Comparison of ENCODE assay signal across 35 cellular contexts in the genomic region with DNA sequence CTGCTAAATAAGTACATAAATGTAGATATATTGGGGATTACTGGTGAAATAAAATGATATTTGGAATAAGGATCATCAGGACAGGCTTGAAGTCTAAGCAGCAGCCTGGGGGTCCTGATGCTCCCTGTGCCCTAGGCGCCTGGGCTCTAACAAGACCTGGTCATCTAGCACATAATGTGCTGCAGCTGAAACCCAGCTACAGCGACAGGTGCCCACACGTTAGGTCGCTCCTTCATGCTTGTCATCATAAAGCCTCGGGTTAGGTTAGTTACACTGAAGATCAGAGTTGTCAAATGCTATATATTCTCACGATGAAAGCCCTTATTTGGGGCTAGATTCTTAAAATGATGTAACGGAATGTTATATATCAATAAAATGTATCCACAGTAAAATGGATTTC.
"Had no signal": no experiment of that assay in that cellular context is flagged by ENCODE, and none has a peak within 500 bp of the region (broad histone marks: within the 10 kb centered on the region; RNA-seq: fewer than 3 reads in every experiment).

No MANE protein-coding gene starts in this region.

- H3K9me3 Mint-ChIP-seq: activated CD4-positive, alpha-beta memory T cell treated with anti-CD3 and anti-CD28 coated beads, Interleukin-2, amount 10 ng/mL, durations not matched to agents 7 days and 5 days; activated CD4-positive, alpha-beta T cell treated with anti-CD3 and anti-CD28 coated beads, Interleukin-2, amount 10 ng/mL, durations not matched to agents 7 days and 5 days; activated naive CD4-positive, alpha-beta T cell treated with anti-CD3 and anti-CD28 coated beads, Interleukin-2, amount 10 ng/mL, durations not matched to agents 7 days and 5 days; activated naive CD4-positive, alpha-beta T cell treated with anti-CD3 and anti-CD28 coated beads, Interleukin-2, amount 50 U/mL, for 24 hours; activated naive CD8-positive, alpha-beta T cell treated with anti-CD3 and anti-CD28 coated beads, Interleukin-2, amount 10 ng/mL, durations not matched to agents 7 days and 5 days; activated naive CD8-positive, alpha-beta T cell treated with anti-CD3 and anti-CD28 coated beads, Interleukin-2, amount 50 U/mL, for 24 hours; activated T-cell treated with anti-CD3 and anti-CD28 coated beads, Interleukin-2, amount 50 U/mL, for 24 hours; activated T-helper 2 cell treated with anti-CD3 and anti-CD28 coated beads, Interferon-gamma antibody, Interleukin-2, Interleukin-4, amounts not matched to agents 10 μg/mL and 5 μg/mL and 100 μg/mL, durations not matched to agents 14 hours and 24 hours and 36 hours; brain; central memory CD8-positive, alpha-beta T cell; T-helper 2 cell treated with Interferon-gamma antibody and Interleukin-4, amounts not matched to agents 5 μg/mL and 100 μg/mL, for 36 hours had no signal

- ATAC-seq: activated CD4-positive, alpha-beta T cell treated with anti-CD3 and anti-CD28 coated beads for 36 hours; activated CD4-positive, CD25-positive, alpha-beta regulatory T cell treated with anti-CD3 and anti-CD28 coated beads, Interleukin-2, amount 50 U/mL, for 24 hours; activated CD8-positive, alpha-beta memory T cell treated with anti-CD3 and anti-CD28 coated beads, Interleukin-2, amount 10 ng/mL, durations not matched to agents 7 days and 5 days; activated CD8-positive, alpha-beta T cell treated with anti-CD3 and anti-CD28 coated beads, Interleukin-2, amount 10 ng/mL, durations not matched to agents 7 days and 5 days; activated naive CD8-positive, alpha-beta T cell treated with anti-CD3 and anti-CD28 coated beads, Interleukin-2, amount 50 U/mL, for 24 hours had no signal

- H3K4me1 ChIP-seq: ascending aorta had no signal

- H3K27me3 ChIP-seq: ascending aorta, cardiac muscle cell had no signal

- H3K9me3 ChIP-seq: ascending aorta had no signal

- H3K27ac ChIP-seq: ascending aorta, cardiac muscle cell, VCaP had no signal

- DNase-seq: activated CD4-positive, alpha-beta memory T cell treated with anti-CD3 and anti-CD28 coated beads, Interleukin-2, amount 10 ng/mL, durations not matched to agents 7 days and 5 days; activated CD4-positive, alpha-beta T cell treated with anti-CD3 and anti-CD28 coated beads for 1 hour; activated CD4-positive, alpha-beta T cell treated with anti-CD3 and anti-CD28 coated beads for 36 hours; activated CD4-positive, alpha-beta T cell treated with anti-CD3 and anti-CD28 coated beads for 48 hours; activated CD4-positive, alpha-beta T cell treated with anti-CD3 and anti-CD28 coated beads, Interleukin-2, amount 10 ng/mL, durations not matched to agents 7 days and 5 days; activated CD4-positive, alpha-beta T cell treated with anti-CD3 and anti-CD28 coated beads, Interleukin-2, amount 50 U/mL, for 48 hours; activated CD4-positive, CD25-positive, alpha-beta regulatory T cell; activated CD8-positive, alpha-beta memory T cell treated with anti-CD3 and anti-CD28 coated beads for 24 hours; activated CD8-positive, alpha-beta memory T cell treated with anti-CD3 and anti-CD28 coated beads, Interleukin-2, amount 10 ng/mL, durations not matched to agents 7 days and 5 days; activated CD8-positive, alpha-beta memory T cell treated with anti-CD3 and anti-CD28 coated beads, Interleukin-2, amount 50 U/mL, for 48 hours; activated CD8-positive, alpha-beta T cell treated with anti-CD3 and anti-CD28 coated beads, Interleukin-2, amount 10 ng/mL, durations not matched to agents 7 days and 5 days; activated effector memory CD4-positive, alpha-beta T cell treated with Interleukin-2 at 50 U/mL for 16 hours; activated gamma-delta T cell; activated naive CD4-positive, alpha-beta T cell treated with anti-CD3 and anti-CD28 coated beads, Interleukin-2, amount 10 ng/mL, durations not matched to agents 7 days and 5 days; activated naive CD4-positive, alpha-beta T cell treated with Interleukin-2 at 50 U/mL for 16 hours; activated naive CD8-positive, alpha-beta T cell treated with anti-CD3 and anti-CD28 coated beads, Interleukin-2, amount 10 ng/mL, durations not matched to agents 7 days and 5 days; activated naive CD8-positive, alpha-beta T cell treated with anti-CD3 and anti-CD28 coated beads, Interleukin-2, amount 50 U/mL, for 24 hours; activated T-cell treated with anti-CD3 and anti-CD28 coated beads, Interleukin-2, amount 50 U/mL, for 24 hours; activated T-cell treated with anti-CD3 and anti-CD28 coated beads, Interleukin-2, amount 50 U/mL, for 48 hours; amygdala; anterior cingulate cortex; caudate nucleus; cerebellar nuclear complex; T-helper 2 cell; T-helper 9 cell had no signal

- H3K27me3 Mint-ChIP-seq: activated CD4-positive, alpha-beta memory T cell treated with anti-CD3 and anti-CD28 coated beads, Interleukin-2, amount 10 ng/mL, durations not matched to agents 7 days and 5 days; activated CD4-positive, alpha-beta T cell treated with anti-CD3 and anti-CD28 coated beads for 36 hours; activated CD4-positive, alpha-beta T cell treated with anti-CD3 and anti-CD28 coated beads, Interleukin-2, amount 10 ng/mL, durations not matched to agents 7 days and 5 days; activated CD8-positive, alpha-beta memory T cell treated with anti-CD3 and anti-CD28 coated beads, Interleukin-2, amount 10 ng/mL, durations not matched to agents 7 days and 5 days; activated naive CD4-positive, alpha-beta T cell treated with anti-CD3 and anti-CD28 coated beads, Interleukin-2, amount 10 ng/mL, durations not matched to agents 7 days and 5 days; activated naive CD4-positive, alpha-beta T cell treated with anti-CD3 and anti-CD28 coated beads, Interleukin-2, amount 50 U/mL, for 24 hours; activated naive CD8-positive, alpha-beta T cell; activated naive CD8-positive, alpha-beta T cell treated with anti-CD3 and anti-CD28 coated beads, Interleukin-2, amount 10 ng/mL, durations not matched to agents 7 days and 5 days; activated naive CD8-positive, alpha-beta T cell treated with anti-CD3 and anti-CD28 coated beads, Interleukin-2, amount 50 U/mL, for 24 hours; activated T-cell treated with anti-CD3 and anti-CD28 coated beads, Interleukin-2, amount 50 U/mL, for 24 hours; brain; central memory CD8-positive, alpha-beta T cell had no signal

- H3K4me1 Mint-ChIP-seq: activated naive CD8-positive, alpha-beta T cell treated with anti-CD3 and anti-CD28 coated beads, Interleukin-2, amount 50 U/mL, for 24 hours had no signal

- H3K27ac Mint-ChIP-seq: activated CD4-positive, alpha-beta memory T cell treated with anti-CD3 and anti-CD28 coated beads, Interleukin-2, amount 10 ng/mL, durations not matched to agents 7 days and 5 days; activated CD4-positive, alpha-beta T cell treated with anti-CD3 and anti-CD28 coated beads for 36 hours; activated CD4-positive, alpha-beta T cell treated with anti-CD3 and anti-CD28 coated beads, Interleukin-2, amount 10 ng/mL, durations not matched to agents 7 days and 5 days; activated CD8-positive, alpha-beta memory T cell treated with anti-CD3 and anti-CD28 coated beads, Interleukin-2, amount 10 ng/mL, durations not matched to agents 7 days and 5 days; activated CD8-positive, alpha-beta T cell treated with anti-CD3 and anti-CD28 coated beads, Interleukin-2, amount 10 ng/mL, durations not matched to agents 7 days and 5 days; activated naive CD4-positive, alpha-beta T cell treated with anti-CD3 and anti-CD28 coated beads, Interleukin-2, amount 10 ng/mL, durations not matched to agents 7 days and 5 days; activated naive CD4-positive, alpha-beta T cell treated with anti-CD3 and anti-CD28 coated beads, Interleukin-2, amount 50 U/mL, for 24 hours; activated naive CD8-positive, alpha-beta T cell; activated naive CD8-positive, alpha-beta T cell treated with anti-CD3 and anti-CD28 coated beads, Interleukin-2, amount 10 ng/mL, durations not matched to agents 7 days and 5 days; activated naive CD8-positive, alpha-beta T cell treated with anti-CD3 and anti-CD28 coated beads, Interleukin-2, amount 50 U/mL, for 24 hours; activated T-cell treated with anti-CD3 and anti-CD28 coated beads, Interleukin-2, amount 50 U/mL, for 24 hours; activated T-helper 2 cell treated with anti-CD3 and anti-CD28 coated beads, Interferon-gamma antibody, Interleukin-2, Interleukin-4, amounts not matched to agents 10 μg/mL and 5 μg/mL and 100 μg/mL, durations not matched to agents 14 hours and 24 hours and 36 hours; brain; T-helper 2 cell treated with Interferon-gamma antibody and Interleukin-4, amounts not matched to agents 5 μg/mL and 100 μg/mL, for 36 hours had no signal

- H3K4me3 ChIP-seq: ascending aorta, cardiac muscle cell had no signal

- H3K4me3 Mint-ChIP-seq: activated CD4-positive, alpha-beta memory T cell treated with anti-CD3 and anti-CD28 coated beads, Interleukin-2, amount 10 ng/mL, durations not matched to agents 7 days and 5 days; activated CD4-positive, alpha-beta T cell treated with anti-CD3 and anti-CD28 coated beads for 36 hours; activated CD4-positive, alpha-beta T cell treated with anti-CD3 and anti-CD28 coated beads, Interleukin-2, amount 10 ng/mL, durations not matched to agents 7 days and 5 days; activated CD8-positive, alpha-beta memory T cell treated with anti-CD3 and anti-CD28 coated beads, Interleukin-2, amount 10 ng/mL, durations not matched to agents 7 days and 5 days; activated CD8-positive, alpha-beta T cell treated with anti-CD3 and anti-CD28 coated beads, Interleukin-2, amount 10 ng/mL, durations not matched to agents 7 days and 5 days; activated naive CD4-positive, alpha-beta T cell treated with anti-CD3 and anti-CD28 coated beads, Interleukin-2, amount 10 ng/mL, durations not matched to agents 7 days and 5 days; activated naive CD4-positive, alpha-beta T cell treated with anti-CD3 and anti-CD28 coated beads, Interleukin-2, amount 50 U/mL, for 24 hours; activated naive CD8-positive, alpha-beta T cell; activated naive CD8-positive, alpha-beta T cell treated with anti-CD3 and anti-CD28 coated beads, Interleukin-2, amount 10 ng/mL, durations not matched to agents 7 days and 5 days; activated naive CD8-positive, alpha-beta T cell treated with anti-CD3 and anti-CD28 coated beads, Interleukin-2, amount 50 U/mL, for 24 hours; activated T-cell treated with anti-CD3 and anti-CD28 coated beads, Interleukin-2, amount 50 U/mL, for 24 hours; brain; central memory CD8-positive, alpha-beta T cell; T-helper 2 cell treated with Interferon-gamma antibody and Interleukin-4, amounts not matched to agents 5 μg/mL and 100 μg/mL, for 36 hours had no signal
